ENCODE assay signal across 8 cellular contexts in genomic region chr22:39559456-39560105, GRCh38. TPM values are rescaled to one million over a fixed set of nuclear protein-coding genes. Genes with fewer than 3 reads are reported as not detected.
A peak's percentile ranks its signal among the peaks of the same experiment; 100 is the strongest.
DNase-seq lines count a peak whose midpoint lies in the region; ATAC-seq, FAIRE-seq and TF ChIP-seq lines count a peak whose summit lies in the region.

No MANE protein-coding gene starts in this region.

- H3K4me3 ChIP-seq in body of pancreas, result no peak overlapping the region
- no peak overlapping the region for H3K4me3 ChIP-seq in mesendoderm (ENCODE audit: low read length)

- no peak overlapping the region for H3K4me2 ChIP-seq in mesendoderm (ENCODE audit: low read length)

- H3K4me1 ChIP-seq in body of pancreas (peaks cover 11% of the 10 kb centered on the region), mesendoderm (ENCODE audit: control insufficient read depth, low read depth, low read length) (no peaks in the 10 kb centered on the region)

- H3K36me3 Mint-ChIP-seq in HFFc6 (ENCODE audit: low read depth), result no peaks in the 10 kb centered on the region

- H3K27ac Mint-ChIP-seq in HFFc6, result no peak overlapping the region

- H3K4me3 Mint-ChIP-seq in HFFc6, result no peak overlapping the region

- no peaks in the 10 kb centered on the region for H3K9me3 ChIP-seq in body of pancreas

- H4K5ac ChIP-seq in mesendoderm (ENCODE audit: low read length), result no peak overlapping the region

- no peak for ATAC-seq in body of pancreas
- ATAC-seq in GM19023 (IDR thresholded peaks at IDR 0.05; ENCODE audit: unreplicated experiment), result no peak

- no peak overlapping the region for H2AK5ac ChIP-seq in mesendoderm (ENCODE audit: low read length)

- H3K56ac ChIP-seq in mesendoderm (ENCODE audit: low read length), result no peak overlapping the region

- no peak overlapping the region for H4K8ac ChIP-seq in mesendoderm (ENCODE audit: low read depth, low read length)

- no peak overlapping the region for H3K18ac ChIP-seq in mesendoderm (ENCODE audit: low read length)

- H2BK15ac ChIP-seq in mesendoderm (replicated peaks; ENCODE audit: low read depth), result no peak overlapping the region

- no peaks in the 10 kb centered on the region for H3K36me3 ChIP-seq in body of pancreas (replicated peaks in 1 of 2; ENCODE audit: insufficient read depth in 1 of 2, low read depth in 2 of 2)
- H3K36me3 ChIP-seq in mesendoderm (ENCODE audit: control insufficient read depth, insufficient read depth, low read length), result no peaks in the 10 kb centered on the region

- no peak overlapping the region for H3K4ac ChIP-seq in mesendoderm (ENCODE audit: low read depth, low read length)

- no peaks in the 10 kb centered on the region for H3K9me3 Mint-ChIP-seq in HFFc6

- TF ChIP-seq CTCF in D721Med (IDR thresholded peaks at IDR 0.05; ENCODE audit: insufficient read depth, missing control alignments) (peak; percentile 29), HFFc6 (IDR thresholded peaks at IDR 0.05) (peak; percentile 72), body of pancreas (IDR thresholded peaks at IDR 0.05) (peak in 4 of 7 experiments; percentile 16 to 24 (median 20))

- H3K27me3 Mint-ChIP-seq in HFFc6 (ENCODE audit: insufficient read depth), result peaks cover 26% of the 10 kb centered on the region

- no peak for FAIRE-seq in D721Med (lab: Jason Lieb, UNC)

- DNase-seq in D721Med (ENCODE audit: insufficient read length, low spot score), result no peak
- peak; percentile 27 for DNase-seq in HFFc6
- DNase-seq in body of pancreas, result peak in 1 of 4 donors; percentile 19
- peak; percentile 80 for DNase-seq in mesendoderm
- DNase-seq in activated CD8-positive, alpha-beta memory T cell treated with anti-CD3 and anti-CD28 coated beads for 24 hours, result no peak
- DNase-seq in amygdala (lab: John Stamatoyannopoulos, UW), result no peak
- no peak for DNase-seq in superior temporal gyrus (ENCODE audit: extremely low spot score)

- intact Hi-C loops in body of pancreas (cut with DNase I), result no loop called here

- H3K79me1 ChIP-seq in mesendoderm (ENCODE audit: low read length), result no peaks in the 10 kb centered on the region

- TF ChIP-seq POLR2A in body of pancreas (IDR thresholded peaks at IDR 0.05), result no peak

- H2BK120ac ChIP-seq in mesendoderm (ENCODE audit: low read depth, low read length), result no peak overlapping the region

- H3K23ac ChIP-seq in mesendoderm (ENCODE audit: low read length), result no peak overlapping the region

- H3K9ac ChIP-seq in mesendoderm (ENCODE audit: low read length), result no peak overlapping the region

- H3K27ac ChIP-seq in body of pancreas (no peak overlapping the region), mesendoderm (ENCODE audit: low read depth, low read length) (no peak overlapping the region)

- H3K27me3 ChIP-seq in body of pancreas (peaks cover 0 to 15% of the 10 kb centered on the region in 2 donors), mesendoderm (ENCODE audit: insufficient read depth, low read length, poor library complexity) (peaks cover 18% of the 10 kb centered on the region)

- H2BK5ac ChIP-seq in mesendoderm (ENCODE audit: low read length), result no peak overlapping the region

- no peaks in the 10 kb centered on the region; the same call in 1 of the 2 replicates for H3K4me1 Mint-ChIP-seq in HFFc6 (ENCODE audit: low read depth)

- WGBS in body of pancreas, 2 donors, result 45 to 47% methylated on average over 11 of the region's 11 CpGs
- WGBS in mesendoderm (ENCODE audit: extremely low coverage, insufficient coverage, low lambda C conversion rate), result no CpG with 5 or more reads among the region's 11 CpGs

- no peaks in the 10 kb centered on the region for H3K79me2 ChIP-seq in mesendoderm (ENCODE audit: control insufficient read depth, insufficient read depth, low read length)

RNA-seq across cellular contexts. Expression of gene CACNA1I, which starts 11.0 kb away (rescaled TPM):
- not detected for total RNA-seq in HFFc6 (2021; fragmentation: NEBNext Ultra II Directional; extraction: Animal tissue kit (Norgen Biotek cat#: 25700))
- under 1 TPM; 0.33 to 0.52 TPM for total RNA-seq in body of pancreas
- 0.21 TPM for polyA plus RNA-seq in mesendoderm (2013, experiment 1 of 2)
- 0.21 TPM for polyA plus RNA-seq in mesendoderm (2013, experiment 2 of 2)

RNA-seq across cellular contexts. Expression of gene RPS19BP1, which starts 27.0 kb away (rescaled TPM):
- total RNA-seq in HFFc6 (2021; fragmentation: NEBNext Ultra II Directional; extraction: Animal tissue kit (Norgen Biotek cat#: 25700)), result 10 to 100 TPM; 60.5 to 85.5 (median 75.9) TPM
- 100 to 1,000 TPM in 1 of 2 donors, 10 to 100 TPM in 1; 87.2 to 141 TPM for total RNA-seq in body of pancreas
- 84.4 TPM for polyA plus RNA-seq in mesendoderm (2013, experiment 1 of 2)
- 84.3 TPM for polyA plus RNA-seq in mesendoderm (2013, experiment 2 of 2)

RNA-seq across cellular contexts. Expression of gene ATF4, which starts 39.2 kb away (rescaled TPM):
- 100 to 1,000 TPM; 227 to 271 (median 249) TPM for total RNA-seq in HFFc6 (2021; fragmentation: NEBNext Ultra II Directional; extraction: Animal tissue kit (Norgen Biotek cat#: 25700))
- total RNA-seq in body of pancreas, result 100 to 1,000 TPM; 262 to 356 TPM
- 631 TPM for polyA plus RNA-seq in mesendoderm (2013, experiment 1 of 2)
- polyA plus RNA-seq in mesendoderm (2013, experiment 2 of 2), result 629 TPM

RNA-seq across cellular contexts. Expression of gene MIEF1, which starts 57.5 kb away (rescaled TPM):
- total RNA-seq in HFFc6 (2021; fragmentation: NEBNext Ultra II Directional; extraction: Animal tissue kit (Norgen Biotek cat#: 25700)), result 10 to 100 TPM; 26.4 to 32.8 (median 28.7) TPM
- total RNA-seq in body of pancreas, result 10 to 100 TPM in 1 of 2 donors, 1 to 10 TPM in 1; 9.1 to 14.8 TPM
- polyA plus RNA-seq in mesendoderm (2013, experiment 1 of 2), result 28.6 TPM
- 28.4 TPM for polyA plus RNA-seq in mesendoderm (2013, experiment 2 of 2)

Comparison
In these comparisons a context has a peak if more than half of its experiments do, and no peak if none do; other contexts are left out.
1. DNase-seq: peak in HFFc6 (single experiment) and mesendoderm (single experiment); none in D721Med (single experiment), activated CD8-positive, alpha-beta memory T cell treated with anti-CD3 and anti-CD28 coated beads for 24 hours (single experiment), amygdala (0 of 56) and superior temporal gyrus (single experiment).
2. CTCF ChIP-seq: peak in every context shown above with its lines; median percentile 72 in HFFc6; 29 in D721Med; 20 in body of pancreas.